Comparison of ENCODE assay signal across 23 cellular contexts in the genomic region with DNA sequence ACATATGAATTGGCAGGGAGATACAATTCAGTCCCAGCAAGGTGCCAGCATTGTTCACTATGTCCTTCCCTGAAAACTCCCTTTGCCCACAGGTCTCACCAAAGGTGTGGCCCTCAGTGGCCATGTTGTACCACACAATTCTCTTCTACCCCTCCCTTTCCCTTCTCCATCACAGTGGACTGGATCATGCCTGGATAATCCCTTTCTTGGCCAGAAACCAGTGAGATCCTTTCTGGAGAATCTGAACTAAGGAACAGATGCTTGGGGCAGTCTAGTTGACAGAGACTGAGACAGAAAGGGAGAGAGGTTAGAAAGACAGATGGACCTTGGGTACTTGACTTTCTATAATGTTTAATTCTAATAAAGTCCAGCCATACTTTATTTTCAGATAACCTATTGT. TPM values are rescaled to one million over a fixed set of nuclear protein-coding genes. Genes with fewer than 3 reads are reported as not detected.
A peak's percentile ranks its signal among the peaks of the same experiment; 100 is the strongest.
DNase-seq lines count a peak whose midpoint lies in the region; ATAC-seq, FAIRE-seq and TF ChIP-seq lines count a peak whose summit lies in the region.
"Had no signal": no experiment of that assay in that cellular context is flagged by ENCODE, and none has a peak within 500 bp of the region (broad histone marks: within the 10 kb centered on the region; RNA-seq: fewer than 3 reads in every experiment).

No MANE protein-coding gene starts in this region.

- H3K4me3 ChIP-seq in IMR-90 (ENCODE audit: insufficient read depth, low read depth, low read length) (no peak overlapping the region), subcutaneous abdominal adipose tissue (ENCODE audit: low read depth in 1 of 5, low read length in 5 of 5) (no peak overlapping the region)
- H3K4me3 ChIP-seq: K562, SJCRH30 had no signal

- intact Hi-C loops in IMR-90 (cut with micrococcal nuclease): no loop called here

- no peak overlapping the region for H2BK20ac ChIP-seq in IMR-90 (ENCODE audit: low read depth, low read length)

- BruUV-seq in IMR-90 (replicated peaks; lab: Mats Ljungman, UMichigan): no TSS peak

- in situ Hi-C loops in IMR-90 (cut with MboI; ENCODE audit: low sequenced_read_pairs): no loop called here

- POLR2A ChIA-PET in IMR-90 (lab: Charles Lee; ENCODE audit: unreplicated experiment): no interaction called here

- no peak overlapping the region for H4K8ac ChIP-seq in IMR-90 (ENCODE audit: low read depth in 2 of 2, low read length in 2 of 2)

- no peaks in the 10 kb centered on the region for H3K9me3 ChIP-seq in IMR-90 (ENCODE audit: control insufficient read depth, insufficient read depth, low read length)
- H3K9me3 ChIP-seq in subcutaneous abdominal adipose tissue (ENCODE audit: control insufficient read depth in 5 of 5, low read length in 5 of 5): no peaks in the 10 kb centered on the region
- H3K9me3 ChIP-seq: BE2C, SJCRH30 had no signal

- CTCF ChIA-PET in IMR-90 (lab: Yijun Ruan, JAX): no interaction called here

- no peak for TF ChIP-seq CTCF in IMR-90 (conservative IDR thresholded peaks at IDR 0.05; ENCODE audit: low read depth, low read length)

- peak overlapping the region; percentile 16; the same call in 1 of the 2 replicates for H3K23ac ChIP-seq in IMR-90 (ENCODE audit: low read depth, low read length)

- no peak overlapping the region for H2BK120ac ChIP-seq in IMR-90 (ENCODE audit: low read depth, low read length)

- peaks cover 15% of the 10 kb centered on the region; the same call in 1 of the 2 replicates for H4K20me1 ChIP-seq in IMR-90 (ENCODE audit: insufficient read depth, low read length)

- no peak overlapping the region for H3K18ac ChIP-seq in IMR-90 (ENCODE audit: low read depth, low read length)

- no peak overlapping the region for H2BK5ac ChIP-seq in IMR-90 (ENCODE audit: low read depth, low read length, poor library complexity, severe bottlenecking)

- no peak for FAIRE-seq in GM19239 (lab: Jason Lieb, UNC)
- FAIRE-seq: GM18507, H1, K562, RCC 7860 had no signal

- peaks cover 4% of the 10 kb centered on the region; the same call in 1 of the 2 replicates for H3K9me1 ChIP-seq in IMR-90 (ENCODE audit: insufficient read depth, low read length)

- H3K36me3 ChIP-seq in IMR-90 (ENCODE audit: control insufficient read depth, insufficient read depth, low read length) (no peaks in the 10 kb centered on the region), subcutaneous abdominal adipose tissue (ENCODE audit: control insufficient read depth in 5 of 5, insufficient read depth in 5 of 5, low read length in 5 of 5) (peaks cover 0 to 10% (median 2%) of the 10 kb centered on the region in 5 donors)
- H3K36me3 ChIP-seq: BE2C, SJCRH30 had no signal

- no peak for TF ChIP-seq RAD21 in IMR-90 (IDR thresholded peaks at IDR 0.05; ENCODE audit: low read length)

- no peaks in the 10 kb centered on the region; the same call in 1 of the 2 replicates for H3K4me1 ChIP-seq in IMR-90 (ENCODE audit: control insufficient read depth, insufficient read depth, low read length)
- peaks cover 0 to 20% (median 10%) of the 10 kb centered on the region in 5 donors for H3K4me1 ChIP-seq in subcutaneous abdominal adipose tissue (ENCODE audit: control insufficient read depth in 5 of 5, insufficient read depth in 5 of 5, low read length in 5 of 5)
- H3K4me1 ChIP-seq: BE2C, SJCRH30 had no signal

- H4K5ac ChIP-seq in IMR-90 (ENCODE audit: low read depth, low read length): no peak overlapping the region

- H3K27me3 ChIP-seq in IMR-90 (ENCODE audit: control insufficient read depth, insufficient read depth, low read length) (no peaks in the 10 kb centered on the region), subcutaneous abdominal adipose tissue (ENCODE audit: control insufficient read depth in 5 of 5, insufficient read depth in 4 of 5, low read length in 5 of 5) (no peaks in the 10 kb centered on the region)
- H3K27me3 ChIP-seq: BE2C, SJCRH30 had no signal

- no peak overlapping the region for H2AK9ac ChIP-seq in IMR-90 (replicated peaks; ENCODE audit: low read depth, low read length, poor library complexity)

- H3K27ac ChIP-seq in IMR-90 (ENCODE audit: insufficient read depth, low read length) (no peak overlapping the region), subcutaneous abdominal adipose tissue (ENCODE audit: low read depth, low read length) (peak overlapping the region; percentile 35)
- H3K27ac ChIP-seq: SJCRH30 had no signal

- no peak overlapping the region for H4K91ac ChIP-seq in IMR-90 (ENCODE audit: insufficient read depth, low read depth, low read length)

- no peak overlapping the region for H3K4me2 ChIP-seq in IMR-90 (ENCODE audit: low read depth, low read length)

- TF ChIP-seq POLR2A in IMR-90 (IDR thresholded peaks at IDR 0.05; ENCODE audit: low read depth, low read length): no peak

- H3K9ac ChIP-seq in IMR-90 (ENCODE audit: low read depth, low read length): no peak overlapping the region
- H3K9ac ChIP-seq in subcutaneous abdominal adipose tissue (ENCODE audit: low read length in 5 of 5): peak overlapping the region in 1 of 5 donors; percentile 7

- ATAC-seq in IMR-90 (ENCODE audit: low read depth): no peak
- peak; percentile 11 for ATAC-seq in left lobe of liver
- ATAC-seq: K562 had no signal

- no peak overlapping the region for H2AK5ac ChIP-seq in IMR-90 (ENCODE audit: low read depth, low read length)

- no peak overlapping the region for H3K4ac ChIP-seq in IMR-90 (ENCODE audit: low read depth, low read length)

- H3K56ac ChIP-seq in IMR-90 (ENCODE audit: extremely low read depth, insufficient read depth, low read length): no peak overlapping the region

- DNase-seq in DMS 273 (lab: John Stamatoyannopoulos, UW; ENCODE audit: unreplicated experiment): peak; percentile 51
- no peak for DNase-seq in IMR-90
- DNase-seq in left lobe of liver (ENCODE audit: low spot score): no peak
- DNase-seq in GM19239 (ENCODE audit: insufficient read length, low spot score): no peak
- DNase-seq in NCI-H345 treated with DMSO at 0.1 percent for 48 hours (lab: John Stamatoyannopoulos, UW; ENCODE audit: unreplicated experiment): no peak
- no peak for DNase-seq in NCI-H2196 (lab: John Stamatoyannopoulos, UW; ENCODE audit: unreplicated experiment)
- DNase-seq: BE2C, COR-L47, GDM1, MM.1S, NCI-H1048, NCI-H1417 treated with DMSO at 0.1 percent for 48 hours, NCI-H187, NCI-H2107, NCI-H510A, OCI-M1, SJCRH30, T-helper 1 cell had no signal

- no peak overlapping the region for H2AFZ ChIP-seq in IMR-90 (replicated peaks; ENCODE audit: low read length, poor library complexity)

- peaks cover 38 to 68% of the 10 kb centered on the region in 2 experiments for H3K79me1 ChIP-seq in IMR-90 (ENCODE audit: low read depth in 1 of 2, low read length in 2 of 2)

- H3K14ac ChIP-seq in IMR-90 (replicated peaks; ENCODE audit: low read depth, low read length): no peak overlapping the region

- H2BK15ac ChIP-seq in IMR-90 (ENCODE audit: low read depth, low read length): no peak overlapping the region

- dilution Hi-C loops in IMR-90 (cut with HindIII; ENCODE audit: low sequenced_read_pairs, unreplicated experiment): no loop called here

TF ChIP-seq in IMR-90, 13 proteins besides CTCF, POLR2A, EP300 and RAD21:
- TF ChIP-seq FOS (IDR thresholded peaks at IDR 0.05; ENCODE audit: low read depth, low read length): no peak
- TF ChIP-seq MXI1 (IDR thresholded peaks at IDR 0.05; ENCODE audit: borderline replicate concordance, low read depth, low read length): no peak
- TF ChIP-seq MAFK (IDR thresholded peaks at IDR 0.05; ENCODE audit: low read depth, low read length): no peak
- TF ChIP-seq RFX5 (IDR thresholded peaks at IDR 0.05; ENCODE audit: low read depth, low read length): no peak
- TF ChIP-seq, protein P1, sequence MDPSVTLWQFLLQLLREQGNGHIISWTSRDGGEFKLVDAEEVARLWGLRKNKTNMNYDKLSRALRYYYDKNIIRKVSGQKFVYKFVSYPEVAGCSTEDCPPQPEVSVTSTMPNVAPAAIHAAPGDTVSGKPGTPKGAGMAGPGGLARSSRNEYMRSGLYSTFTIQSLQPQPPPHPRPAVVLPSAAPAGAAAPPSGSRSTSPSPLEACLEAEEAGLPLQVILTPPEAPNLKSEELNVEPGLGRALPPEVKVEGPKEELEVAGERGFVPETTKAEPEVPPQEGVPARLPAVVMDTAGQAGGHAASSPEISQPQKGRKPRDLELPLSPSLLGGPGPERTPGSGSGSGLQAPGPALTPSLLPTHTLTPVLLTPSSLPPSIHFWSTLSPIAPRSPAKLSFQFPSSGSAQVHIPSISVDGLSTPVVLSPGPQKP (IDR thresholded peaks at IDR 0.05; ENCODE audit: borderline replicate concordance, low read depth, low read length): no peak
- no peak for TF ChIP-seq BHLHE40 (IDR thresholded peaks at IDR 0.05; ENCODE audit: low read depth, low read length)

RNA-seq across cellular contexts. Expression of a gene that starts 9.5 kb away (rescaled TPM):
- 41.0 and 51.9 TPM in 2 replicates for total RNA-seq in IMR-90 (2012; rRNA removed)
- 15.5 and 18.7 TPM in 2 replicates for polyA plus RNA-seq in IMR-90 (2012; rRNA removed)
- 5.5 and 9.5 TPM in 2 replicates for polyA plus RNA-seq in IMR-90 (2012; cell fraction: cytosol; rRNA removed)
- polyA plus RNA-seq in IMR-90 (2012; cell fraction: nucleus; rRNA removed; ENCODE audit: low replicate concordance): 6.7 and 28.2 TPM in 2 replicates
- 19.4 TPM for total RNA-seq in left lobe of liver
